Comparison of ENCODE assay signal across 1 cellular context in the genomic region with DNA sequence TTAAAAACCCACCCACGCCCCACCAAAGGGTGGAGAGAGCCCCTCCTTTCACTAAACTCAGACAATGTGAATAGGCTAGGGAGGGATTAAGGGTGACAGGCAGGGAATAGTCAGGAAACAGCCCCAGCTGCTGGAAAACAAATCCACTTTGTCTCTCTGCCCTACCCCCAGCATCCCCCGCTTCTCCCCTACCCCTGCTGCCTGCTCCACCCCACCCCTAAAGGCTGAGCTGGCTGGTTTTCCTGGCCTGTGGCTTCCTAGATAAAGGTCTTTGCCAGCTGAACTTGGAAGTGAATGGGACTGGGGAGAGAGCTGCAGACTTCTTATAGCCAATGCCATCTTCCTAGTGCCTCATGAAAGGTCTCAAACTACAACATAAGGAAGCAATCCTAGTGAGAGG.
TF ChIP-seq lines count a peak whose summit lies in the region.

No MANE protein-coding gene starts in this region.

TF ChIP-seq in GM23338, 12 proteins besides CTCF, POLR2A, EP300 and RAD21 (continued from another document):
- no peak for TF ChIP-seq ZNF462 (CRISPR knock-in tag; IDR thresholded peaks at IDR 0.05)
- no peak for TF ChIP-seq ETS1 (IDR thresholded peaks at IDR 0.05)
- TF ChIP-seq CREB1 (CRISPR knock-in tag; IDR thresholded peaks at IDR 0.05; ENCODE audit: low read depth) = no peak
